Comparison of ENCODE assay signal across 6 cellular contexts in the genomic region with DNA sequence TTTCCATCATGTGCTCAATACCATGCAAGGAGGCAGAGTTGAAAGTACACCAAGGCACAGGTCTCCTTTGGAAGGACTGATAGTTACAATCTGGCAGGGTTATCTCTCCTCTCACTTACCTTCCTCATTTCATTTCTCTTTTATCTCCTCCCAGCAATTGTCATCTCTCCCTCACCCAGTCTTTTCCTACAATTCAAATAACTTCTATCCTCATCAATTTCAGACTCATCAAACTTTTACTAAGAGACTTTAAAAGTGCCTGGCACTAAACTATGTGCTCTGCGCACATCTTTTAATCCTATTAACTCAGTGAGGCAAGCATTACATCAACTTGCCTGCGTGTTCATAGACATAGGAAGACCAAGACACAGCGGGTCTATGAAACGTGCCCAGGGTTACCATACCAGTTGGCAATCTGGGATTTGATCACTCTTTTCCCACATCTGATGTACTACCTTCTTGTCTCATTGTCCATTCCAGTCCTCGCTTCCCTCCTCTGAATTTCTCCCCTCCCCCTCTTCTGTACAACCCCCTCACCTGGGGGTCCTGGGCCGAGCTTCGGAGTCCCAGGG. TPM values are rescaled to one million over a fixed set of nuclear protein-coding genes. Genes with fewer than 3 reads are reported as not detected.
DNase-seq lines count a peak whose midpoint lies in the region; ATAC-seq and TF ChIP-seq lines count a peak whose summit lies in the region.

No MANE protein-coding gene starts in this region.

- peak in 1 of 3 donors; percentile 20 for TF ChIP-seq POLR2A in body of pancreas (IDR thresholded peaks at IDR 0.05)

- 9 to 11% methylated on average over 6 to 7 of the region's 7 CpGs for WGBS in body of pancreas, 2 donors

- peaks cover 22% of the 10 kb centered on the region for H3K4me1 ChIP-seq in body of pancreas

- DNase-seq in activated naive CD4-positive, alpha-beta T cell treated with anti-CD3 and anti-CD28 coated beads, Interleukin-2, amount 10 ng/mL, durations not matched to agents 7 days and 5 days, result no peak
- no peak for DNase-seq in activated naive CD4-positive, alpha-beta T cell (lab: John Stamatoyannopoulos, UW)
- DNase-seq in body of pancreas, result no peak
- DNase-seq in natural killer cell treated with Interleukin-12 subunit alpha and Interleukin-12 subunit beta and Interleukin-15 and Interleukin-18, amount 100 ng/mL, for 72 hours (ENCODE audit: low spot score), result no peak
- DNase-seq in NCI-H1417 treated with DMSO at 0.1 percent for 48 hours (lab: John Stamatoyannopoulos, UW), result no peak
- no peak for DNase-seq in KG1 (lab: John Stamatoyannopoulos, UW)

- H3K4me3 Mint-ChIP-seq in activated naive CD4-positive, alpha-beta T cell treated with anti-CD3 and anti-CD28 coated beads, Interleukin-2, amount 10 ng/mL, durations not matched to agents 7 days and 5 days, result peak overlapping the region; percentile 98
- peak overlapping the region; percentile 81 for H3K4me3 Mint-ChIP-seq in natural killer cell treated with Interleukin-12 subunit alpha and Interleukin-12 subunit beta and Interleukin-15 and Interleukin-18, amount 100 ng/mL, for 72 hours

- intact Hi-C loops in body of pancreas (cut with DNase I), result no loop called here

- CTCF ChIA-PET in activated naive CD4-positive, alpha-beta T cell treated with anti-CD3 and anti-CD28 coated beads, Interleukin-2, amount 10 ng/mL, durations not matched to agents 7 days and 5 days (lab: Charles Lee), result interaction anchor here (0.6 kb wide), 1 partner anchor 45 kb away, joined by 3 read pairs; no protein-coding TSS in a partner anchor

- H3K4me3 ChIP-seq in body of pancreas, result peak overlapping the region; percentile 41 to 78

- no peaks in the 10 kb centered on the region for H3K27me3 Mint-ChIP-seq in activated naive CD4-positive, alpha-beta T cell treated with anti-CD3 and anti-CD28 coated beads, Interleukin-2, amount 10 ng/mL, durations not matched to agents 7 days and 5 days
- H3K27me3 Mint-ChIP-seq in natural killer cell treated with Interleukin-12 subunit alpha and Interleukin-12 subunit beta and Interleukin-15 and Interleukin-18, amount 100 ng/mL, for 72 hours, result no peaks in the 10 kb centered on the region

- no peak for TF ChIP-seq CTCF in body of pancreas (IDR thresholded peaks at IDR 0.05)

- H3K36me3 Mint-ChIP-seq in activated naive CD4-positive, alpha-beta T cell treated with anti-CD3 and anti-CD28 coated beads, Interleukin-2, amount 10 ng/mL, durations not matched to agents 7 days and 5 days, result peaks cover 32% of the 10 kb centered on the region
- peaks cover 6% of the 10 kb centered on the region for H3K36me3 Mint-ChIP-seq in natural killer cell treated with Interleukin-12 subunit alpha and Interleukin-12 subunit beta and Interleukin-15 and Interleukin-18, amount 100 ng/mL, for 72 hours

- no peaks in the 10 kb centered on the region for H3K9me3 ChIP-seq in body of pancreas

- no peaks in the 10 kb centered on the region for H3K9me3 Mint-ChIP-seq in activated naive CD4-positive, alpha-beta T cell treated with anti-CD3 and anti-CD28 coated beads, Interleukin-2, amount 10 ng/mL, durations not matched to agents 7 days and 5 days
- no peaks in the 10 kb centered on the region for H3K9me3 Mint-ChIP-seq in natural killer cell treated with Interleukin-12 subunit alpha and Interleukin-12 subunit beta and Interleukin-15 and Interleukin-18, amount 100 ng/mL, for 72 hours

- H3K27ac Mint-ChIP-seq in activated naive CD4-positive, alpha-beta T cell treated with anti-CD3 and anti-CD28 coated beads, Interleukin-2, amount 10 ng/mL, durations not matched to agents 7 days and 5 days, result peak overlapping the region; percentile 33
- H3K27ac Mint-ChIP-seq in natural killer cell treated with Interleukin-12 subunit alpha and Interleukin-12 subunit beta and Interleukin-15 and Interleukin-18, amount 100 ng/mL, for 72 hours, result peak overlapping the region; percentile 94 to 98

- H3K36me3 ChIP-seq in body of pancreas (replicated peaks in 1 of 2; ENCODE audit: insufficient read depth in 1 of 2, low read depth in 2 of 2), result peaks cover 0 to 3% of the 10 kb centered on the region in 2 donors

- ATAC-seq in body of pancreas, result no peak
- no peak for ATAC-seq in natural killer cell treated with Interleukin-12 subunit alpha and Interleukin-12 subunit beta and Interleukin-15 and Interleukin-18, amount 100 ng/mL, for 72 hours

- H3K27me3 ChIP-seq in body of pancreas, result no peaks in the 10 kb centered on the region

- H3K27ac ChIP-seq in body of pancreas, result peak overlapping the region; percentile 94 to 100 (median 94)

- H3K4me1 Mint-ChIP-seq in activated naive CD4-positive, alpha-beta T cell treated with anti-CD3 and anti-CD28 coated beads, Interleukin-2, amount 10 ng/mL, durations not matched to agents 7 days and 5 days, result peaks cover 52% of the 10 kb centered on the region
- peaks cover 28 to 32% of the 10 kb centered on the region in 2 donors for H3K4me1 Mint-ChIP-seq in natural killer cell treated with Interleukin-12 subunit alpha and Interleukin-12 subunit beta and Interleukin-15 and Interleukin-18, amount 100 ng/mL, for 72 hours (ENCODE audit: low read depth in 2 of 2)

RNA-seq across cellular contexts. Expression of a gene that starts 1.2 kb away (rescaled TPM):
- total RNA-seq in body of pancreas, result 10 to 100 TPM; 39.2 to 67.6 TPM
- total RNA-seq in natural killer cell treated with Interleukin-12 subunit alpha and Interleukin-12 subunit beta and Interleukin-15 and Interleukin-18, amount 100 ng/mL, for 72 hours, result 100 to 1,000 TPM in 1 of 2 donors, 10 to 100 TPM in 1; 90.7 to 226 TPM

RNA-seq across cellular contexts. Expression of a gene that starts 12.4 kb away (rescaled TPM):
- 10 to 100 TPM; 21.0 to 22.4 TPM for total RNA-seq in body of pancreas
- 100 to 1,000 TPM in 1 of 2 donors, 10 to 100 TPM in 1; 94.6 to 113 TPM for total RNA-seq in natural killer cell treated with Interleukin-12 subunit alpha and Interleukin-12 subunit beta and Interleukin-15 and Interleukin-18, amount 100 ng/mL, for 72 hours

RNA-seq across cellular contexts. Expression of a gene that starts 17.3 kb away (rescaled TPM):
- 1 to 10 TPM; 4.2 to 6.3 TPM for total RNA-seq in body of pancreas
- 1 to 10 TPM; 1.4 to 2.1 TPM for total RNA-seq in natural killer cell treated with Interleukin-12 subunit alpha and Interleukin-12 subunit beta and Interleukin-15 and Interleukin-18, amount 100 ng/mL, for 72 hours

RNA-seq across cellular contexts. Expression of a gene that starts 20.7 kb away (rescaled TPM):
- 1 to 10 TPM in 1 of 2 donors, under 1 TPM in 1; 0.33 to 1.0 TPM for total RNA-seq in body of pancreas
- total RNA-seq in natural killer cell treated with Interleukin-12 subunit alpha and Interleukin-12 subunit beta and Interleukin-15 and Interleukin-18, amount 100 ng/mL, for 72 hours, result 1 to 10 TPM; 1.7 to 4.1 TPM

RNA-seq across cellular contexts. Expression of a gene that starts 21.0 kb away (rescaled TPM):
- total RNA-seq in body of pancreas, result 10 to 100 TPM; 70.9 to 92.1 TPM
- 100 to 1,000 TPM; 160 to 262 TPM for total RNA-seq in natural killer cell treated with Interleukin-12 subunit alpha and Interleukin-12 subunit beta and Interleukin-15 and Interleukin-18, amount 100 ng/mL, for 72 hours

Comparison
In these comparisons a context has a peak if more than half of its experiments do, and no peak if none do; other contexts are left out.
1. RNA of a gene that starts 12.4 kb away (total RNA-seq): 94.6 to 113 TPM in natural killer cell treated with Interleukin-12 subunit alpha and Interleukin-12 subunit beta and Interleukin-15 and Interleukin-18, amount 100 ng/mL, for 72 hours; 21.0 to 22.4 TPM in body of pancreas; every median in the first group is over 4 times any median in the second.